Comparison of ENCODE assay signal across 20 cellular contexts in the genomic region with DNA sequence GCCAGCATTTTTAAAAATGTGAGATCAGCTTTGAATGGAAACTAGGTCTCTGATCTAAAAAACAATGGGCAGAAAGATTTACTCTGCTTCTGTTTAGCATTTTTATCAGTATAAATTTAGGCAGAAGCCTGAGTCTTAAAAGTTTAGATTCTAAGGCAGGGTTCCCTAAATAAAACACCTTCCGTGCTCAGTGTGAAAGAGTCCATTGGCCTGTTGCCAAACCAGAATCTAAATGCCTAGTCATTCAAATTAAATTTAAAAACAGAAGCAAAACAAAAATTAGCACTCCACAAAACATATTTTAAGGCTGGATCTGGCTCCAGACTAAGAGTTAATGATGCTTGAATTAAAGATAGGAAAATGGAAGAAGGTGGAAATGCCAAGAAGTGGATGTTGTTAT. TPM values are rescaled to one million over a fixed set of nuclear protein-coding genes. Genes with fewer than 3 reads are reported as not detected.
DNase-seq lines count a peak whose midpoint lies in the region; ATAC-seq and TF ChIP-seq lines count a peak whose summit lies in the region.
"Had no signal": no experiment of that assay in that cellular context is flagged by ENCODE, and none has a peak within 500 bp of the region (broad histone marks: within the 10 kb centered on the region; RNA-seq: fewer than 3 reads in every experiment).

No MANE protein-coding gene starts in this region.

- no peak overlapping the region for H3K4me3 Mint-ChIP-seq in activated CD8-positive, alpha-beta memory T cell treated with anti-CD3 and anti-CD28 coated beads, Interleukin-2, amount 10 ng/mL, durations not matched to agents 7 days and 5 days
- H3K4me3 Mint-ChIP-seq: activated naive CD4-positive, alpha-beta T cell treated with anti-CD3 and anti-CD28 coated beads, Interleukin-2, amount 50 U/mL, for 24 hours; activated T-cell treated with anti-CD3 and anti-CD28 coated beads, Interleukin-2, amount 50 U/mL, for 72 hours; naive thymus-derived CD4-positive, alpha-beta T cell had no signal

- TF ChIP-seq CTCF in epithelial cell of esophagus (IDR thresholded peaks at IDR 0.05; ENCODE audit: insufficient read depth, low read depth, low read length, missing control alignments), result no peak

- peaks cover 4% of the 10 kb centered on the region for H3K9me3 Mint-ChIP-seq in activated CD8-positive, alpha-beta memory T cell treated with anti-CD3 and anti-CD28 coated beads, Interleukin-2, amount 10 ng/mL, durations not matched to agents 7 days and 5 days (ENCODE audit: low read depth)
- peaks cover 10 to 19% of the 10 kb centered on the region in 2 donors for H3K9me3 Mint-ChIP-seq in activated naive CD4-positive, alpha-beta T cell treated with anti-CD3 and anti-CD28 coated beads, Interleukin-2, amount 50 U/mL, for 72 hours

- ATAC-seq in right cardiac atrium (no peak), left cardiac atrium (no peak)
- no peak for ATAC-seq in activated CD8-positive, alpha-beta memory T cell treated with anti-CD3 and anti-CD28 coated beads, Interleukin-2, amount 10 ng/mL, durations not matched to agents 7 days and 5 days
- ATAC-seq in activated naive CD4-positive, alpha-beta T cell treated with anti-CD3 and anti-CD28 coated beads, Interleukin-2, amount 50 U/mL, for 72 hours, result no peak
- ATAC-seq: activated T-cell treated with anti-CD3 and anti-CD28 coated beads, Interleukin-2, amount 50 U/mL, for 72 hours; HCT116; naive thymus-derived CD4-positive, alpha-beta T cell had no signal

- no peaks in the 10 kb centered on the region for H3K4me1 Mint-ChIP-seq in activated CD8-positive, alpha-beta memory T cell treated with anti-CD3 and anti-CD28 coated beads, Interleukin-2, amount 10 ng/mL, durations not matched to agents 7 days and 5 days
- H3K4me1 Mint-ChIP-seq: activated naive CD4-positive, alpha-beta T cell treated with anti-CD3 and anti-CD28 coated beads, Interleukin-2, amount 50 U/mL, for 24 hours; naive thymus-derived CD4-positive, alpha-beta T cell had no signal

- H3K27ac ChIP-seq in right cardiac atrium (ENCODE audit: low read length), result no peak overlapping the region
- H3K27ac ChIP-seq: ovary, PC-9 had no signal

- 18% methylated on average over 1 of the region's 1 CpG for WGBS in right cardiac atrium

- no peak overlapping the region for H3K27ac Mint-ChIP-seq in activated CD8-positive, alpha-beta memory T cell treated with anti-CD3 and anti-CD28 coated beads, Interleukin-2, amount 10 ng/mL, durations not matched to agents 7 days and 5 days
- H3K27ac Mint-ChIP-seq in activated naive CD4-positive, alpha-beta T cell treated with anti-CD3 and anti-CD28 coated beads, Interleukin-2, amount 50 U/mL, for 72 hours, result no peak overlapping the region
- H3K27ac Mint-ChIP-seq: activated naive CD4-positive, alpha-beta T cell treated with anti-CD3 and anti-CD28 coated beads, Interleukin-2, amount 50 U/mL, for 24 hours; activated T-cell treated with anti-CD3 and anti-CD28 coated beads, Interleukin-2, amount 50 U/mL, for 72 hours; naive thymus-derived CD4-positive, alpha-beta T cell had no signal

- H3K27me3 ChIP-seq in right cardiac atrium (ENCODE audit: control insufficient read depth, insufficient read depth), result no peaks in the 10 kb centered on the region
- H3K27me3 ChIP-seq: ovary, upper lobe of left lung had no signal

- H3K36me3 Mint-ChIP-seq in activated CD8-positive, alpha-beta memory T cell treated with anti-CD3 and anti-CD28 coated beads, Interleukin-2, amount 10 ng/mL, durations not matched to agents 7 days and 5 days, result no peaks in the 10 kb centered on the region
- peaks cover 0 to 6% of the 10 kb centered on the region in 2 donors for H3K36me3 Mint-ChIP-seq in activated naive CD4-positive, alpha-beta T cell treated with anti-CD3 and anti-CD28 coated beads, Interleukin-2, amount 50 U/mL, for 72 hours
- H3K36me3 Mint-ChIP-seq: activated naive CD4-positive, alpha-beta T cell treated with anti-CD3 and anti-CD28 coated beads, Interleukin-2, amount 50 U/mL, for 24 hours; naive thymus-derived CD4-positive, alpha-beta T cell had no signal

- H3K9me3 ChIP-seq in right cardiac atrium (ENCODE audit: control insufficient read depth, low read length), result no peaks in the 10 kb centered on the region
- H3K9me3 ChIP-seq: ovary, upper lobe of left lung had no signal

- no peaks in the 10 kb centered on the region for H3K4me1 ChIP-seq in right cardiac atrium (ENCODE audit: control insufficient read depth, insufficient read depth, low read length)

- H3K4me3 ChIP-seq in right cardiac atrium (ENCODE audit: low read length) (peak overlapping the region; percentile 48), epithelial cell of esophagus (ENCODE audit: low read length) (no peak overlapping the region)
- H3K4me3 ChIP-seq: ovary, PC-9, upper lobe of left lung had no signal

- DNase-seq in right cardiac atrium (no peak), left cardiac atrium (no peak), NCI-H69 (lab: John Stamatoyannopoulos, UW) (peak; percentile 50), epithelial cell of esophagus (ENCODE audit: low read depth) (peak; percentile 22), kidney tubule cell (ENCODE audit: low spot score) (no peak)
- no peak for DNase-seq in activated CD8-positive, alpha-beta memory T cell treated with anti-CD3 and anti-CD28 coated beads, Interleukin-2, amount 10 ng/mL, durations not matched to agents 7 days and 5 days
- DNase-seq in activated naive CD4-positive, alpha-beta T cell treated with anti-CD3 and anti-CD28 coated beads, Interleukin-2, amount 50 U/mL, for 72 hours (ENCODE audit: low spot score in 2 of 2), result no peak
- DNase-seq: activated T-cell treated with anti-CD3 and anti-CD28 coated beads, Interleukin-2, amount 50 U/mL, for 72 hours; dorsolateral prefrontal cortex; mammary epithelial cell; naive thymus-derived CD4-positive, alpha-beta T cell; NCI-H1694; NCI-H524; ovary; PC-9; stimulated activated CD4-positive, alpha-beta T cell treated with anti-CD3 and anti-CD28 coated beads, Interleukin-2, amount 100 ng/mL, for 48 hours; upper lobe of left lung had no signal

- intact Hi-C loops in right cardiac atrium (cut with DNase I) (no loop called here), left cardiac atrium (cut with DNase I) (no loop called here)

- CTCF ChIA-PET in activated CD8-positive, alpha-beta memory T cell treated with anti-CD3 and anti-CD28 coated beads, Interleukin-2, amount 10 ng/mL, durations not matched to agents 7 days and 5 days (lab: Charles Lee), result no interaction called here

- H3K27me3 Mint-ChIP-seq in activated CD8-positive, alpha-beta memory T cell treated with anti-CD3 and anti-CD28 coated beads, Interleukin-2, amount 10 ng/mL, durations not matched to agents 7 days and 5 days, result no peaks in the 10 kb centered on the region
- H3K27me3 Mint-ChIP-seq: activated naive CD4-positive, alpha-beta T cell treated with anti-CD3 and anti-CD28 coated beads, Interleukin-2, amount 50 U/mL, for 24 hours; naive thymus-derived CD4-positive, alpha-beta T cell had no signal

RNA-seq across cellular contexts. Expression of a gene that starts 4.5 kb away (rescaled TPM):
- total RNA-seq in right cardiac atrium (10 to 100 TPM; 30.2 to 62.1 (median 35.5) TPM), left cardiac atrium (10 to 100 TPM; 31.0 to 32.8 TPM)
- 15.3 TPM for polyA plus RNA-seq in right cardiac atrium
- not detected for total RNA-seq in activated CD8-positive, alpha-beta memory T cell treated with anti-CD3 and anti-CD28 coated beads, Interleukin-2, amount 10 ng/mL, durations not matched to agents 7 days and 5 days
- total RNA-seq in activated naive CD4-positive, alpha-beta T cell treated with anti-CD3 and anti-CD28 coated beads, Interleukin-2, amount 50 U/mL, for 72 hours, result not detected
- total RNA-seq: activated T-cell treated with anti-CD3 and anti-CD28 coated beads, Interleukin-2, amount 50 U/mL, for 72 hours; glomerular endothelial cell; mammary epithelial cell; naive thymus-derived CD4-positive, alpha-beta T cell; ovary; PC-9 had no signal
- polyA plus RNA-seq: mammary epithelial cell; naive thymus-derived CD4-positive, alpha-beta T cell had no signal

Comparison
In these comparisons a context has a peak if more than half of its experiments do, and no peak if none do; other contexts are left out.
1. DNase-seq: peak in NCI-H69 (single experiment) and epithelial cell of esophagus (single experiment); none in right cardiac atrium (0 of 3), left cardiac atrium (single experiment), kidney tubule cell (single experiment), activated CD8-positive, alpha-beta memory T cell treated with anti-CD3 and anti-CD28 coated beads, Interleukin-2, amount 10 ng/mL, durations not matched to agents 7 days and 5 days (single experiment) and activated naive CD4-positive, alpha-beta T cell treated with anti-CD3 and anti-CD28 coated beads, Interleukin-2, amount 50 U/mL, for 72 hours (0 of 2).
2. RNA of a gene that starts 4.5 kb away (total RNA-seq): 30.2 to 62.1 TPM in right cardiac atrium and 31.0 to 32.8 TPM in left cardiac atrium; not detected in activated CD8-positive, alpha-beta memory T cell treated with anti-CD3 and anti-CD28 coated beads, Interleukin-2, amount 10 ng/mL, durations not matched to agents 7 days and 5 days and not detected in activated naive CD4-positive, alpha-beta T cell treated with anti-CD3 and anti-CD28 coated beads, Interleukin-2, amount 50 U/mL, for 72 hours; every median in the first group is over 10 times any median in the second.